8 cellular contexts compared by ENCODE assay signal in genomic region chr20:2651772-2652723, GRCh38.
DNase-seq lines count a peak whose midpoint lies in the region; ATAC-seq lines count a peak whose summit lies in the region.

Gene NOP56 (plus strand): TSS chr20:2652632. CDS start chr20:2652661, 29 bp downstream.

- DNase-seq in AG08396 (ENCODE audit: low spot score): peak; percentile 98
- peak; percentile 88 to 95 for DNase-seq in NCI-H446 (lab: John Stamatoyannopoulos, UW)
- peak; percentile 88 for DNase-seq in activated CD4-positive, CD25-positive, alpha-beta regulatory T cell treated with anti-CD3 and anti-CD28 coated beads, Interleukin-2, amount 50 U/mL, for 16 hours (ENCODE audit: low read depth, low spot score)
- peak; percentile 94 for DNase-seq in central memory CD4-positive, alpha-beta T cell
- peak; percentile 95 for DNase-seq in islet precursor cell
- DNase-seq in stimulated activated CD4-positive, alpha-beta T cell treated with anti-CD3 and anti-CD28 coated beads, Interleukin-12 subunit alpha, Interleukin-12 subunit beta, amount 100 ng/mL, for 4 hours: peak; percentile 94

- ATAC-seq in GM19023 (IDR thresholded peaks at IDR 0.05; ENCODE audit: unreplicated experiment): peak; percentile 84
- ATAC-seq in HG03196 (IDR thresholded peaks at IDR 0.05; ENCODE audit: unreplicated experiment): peak; percentile 83

Comparison
In these comparisons a context has a peak if more than half of its experiments do, and no peak if none do; other contexts are left out.
1. Peak in every context shown above with its lines: DNase-seq and ATAC-seq.